Comparison of ENCODE assay signal across 15 cellular contexts in the genomic region with DNA sequence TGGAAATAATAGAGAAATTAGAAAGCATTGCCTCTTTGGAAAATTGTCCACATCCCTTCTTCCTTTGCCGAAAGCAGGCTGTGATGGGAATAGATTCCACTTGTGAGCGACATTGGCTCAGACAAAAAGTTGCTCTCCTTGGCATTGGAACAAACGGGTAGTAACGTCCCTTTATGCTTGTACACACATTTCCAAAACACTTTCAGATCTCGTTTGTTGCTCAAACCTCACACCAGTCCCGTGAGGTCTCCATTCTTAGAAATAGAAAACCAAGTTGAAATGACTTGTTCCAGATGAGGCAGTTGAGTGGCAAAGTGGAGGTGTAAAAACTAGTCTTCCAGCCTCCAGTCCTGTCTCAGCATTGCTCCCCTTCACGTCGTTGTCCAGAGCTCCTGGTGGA.
DNase-seq lines count a peak whose midpoint lies in the region; ATAC-seq and TF ChIP-seq lines count a peak whose summit lies in the region.
"Had no signal": no experiment of that assay in that cellular context is flagged by ENCODE, and none has a peak within 500 bp of the region (broad histone marks: within the 10 kb centered on the region; RNA-seq: fewer than 3 reads in every experiment).

No MANE protein-coding gene starts in this region.

- in situ Hi-C loops in G401 (cut with HindIII; ENCODE audit: low sequenced_read_pairs) = no loop called here

- H3K27me3 ChIP-seq in skeletal muscle tissue (ENCODE audit: control insufficient read depth in 3 of 3, insufficient read depth in 3 of 3, low read length in 3 of 3) = no peaks in the 10 kb centered on the region
- H3K27me3 ChIP-seq: vagina had no signal

- H3K4me1 ChIP-seq in skeletal muscle tissue (ENCODE audit: control insufficient read depth in 3 of 3, insufficient read depth in 3 of 3, low read length in 3 of 3) = peaks cover 22 to 44% (median 26%) of the 10 kb centered on the region in 3 donors

- peak overlapping the region in 1 of 3 donors; percentile 36 for H3K9ac ChIP-seq in skeletal muscle tissue (ENCODE audit: low read depth in 1 of 3, low read length in 3 of 3)

- no peaks in the 10 kb centered on the region for H3K9me3 ChIP-seq in skeletal muscle tissue (ENCODE audit: control insufficient read depth in 3 of 3, low read length in 3 of 3)
- H3K9me3 ChIP-seq: HAP-1, vagina had no signal

- ATAC-seq in left lobe of liver = peak; percentile 32
- no peak for ATAC-seq in SK-N-SH treated with all-trans-retinoic acid at 6 μM for 48 hours
- ATAC-seq: activated T-cell treated with anti-CD3 and anti-CD28 coated beads, Interleukin-2, amount 50 U/mL, for 72 hours; stimulated activated naive CD8-positive, alpha-beta T cell treated with anti-CD3 and anti-CD28 coated beads, Interleukin-15, Interleukin-2, amounts not matched to agents 100 U/mL and 50 U/mL, for 24 hours had no signal

- peaks cover 0 to 4% (median 0%) of the 10 kb centered on the region in 3 donors for H3K36me3 ChIP-seq in skeletal muscle tissue (ENCODE audit: control insufficient read depth in 3 of 3, insufficient read depth in 3 of 3, low read length in 3 of 3)
- H3K36me3 ChIP-seq: HAP-1, vagina had no signal

- H3K4me3 ChIP-seq in skeletal muscle tissue (ENCODE audit: low read length in 3 of 3) = no peak overlapping the region
- H3K4me3 ChIP-seq: HAP-1, vagina had no signal

- DNase-seq in G401 (ENCODE audit: low spot score) (peak; percentile 46), cerebellar cortex (ENCODE audit: low spot score) (peak; percentile 35), left lobe of liver (ENCODE audit: low spot score) (no peak), midbrain (lab: John Stamatoyannopoulos, UW) (no peak)
- no peak for DNase-seq in stimulated activated CD4-positive, alpha-beta T cell treated with anti-CD3 and anti-CD28 coated beads, Interleukin-15, amount 100 ng/mL, for 24 hours
- DNase-seq: activated CD4-positive, alpha-beta memory T cell treated with anti-CD3 and anti-CD28 coated beads, Interleukin-2, amount 10 ng/mL, durations not matched to agents 7 days and 5 days; activated T-cell treated with anti-CD3 and anti-CD28 coated beads, Interleukin-2, amount 50 U/mL, for 72 hours; islet precursor cell; NCI-H226; SIG-M5; stimulated activated naive CD8-positive, alpha-beta T cell treated with anti-CD3 and anti-CD28 coated beads, Interleukin-15, Interleukin-2, amounts not matched to agents 100 U/mL and 50 U/mL, for 24 hours had no signal

- H3K27ac ChIP-seq in skeletal muscle tissue (ENCODE audit: low read depth, low read length) = peak overlapping the region; percentile 39

TF ChIP-seq in SK-N-SH treated with all-trans-retinoic acid at 6 μM for 48 hours, 23 proteins besides CTCF, POLR2A, EP300 and RAD21 (continues in another document):
- TF ChIP-seq RARB (CRISPR knock-in tag; IDR thresholded peaks at IDR 0.05) (no peak), ZC3H10 (CRISPR knock-in tag; IDR thresholded peaks at IDR 0.05) (no peak), PPARA (CRISPR knock-in tag; IDR thresholded peaks at IDR 0.05; ENCODE audit: borderline replicate concordance) (no peak), ZFP3 (CRISPR knock-in tag; IDR thresholded peaks at IDR 0.05) (no peak), TCF4 (CRISPR knock-in tag; IDR thresholded peaks at IDR 0.05; ENCODE audit: borderline replicate concordance) (no peak), ZNF8 (CRISPR knock-in tag; IDR thresholded peaks at IDR 0.05) (no peak), ZNF565 (CRISPR knock-in tag; conservative IDR thresholded peaks at IDR 0.05; ENCODE audit: low read depth) (no peak), CSDC2 (CRISPR knock-in tag; IDR thresholded peaks at IDR 0.05) (no peak), GLIS3 (CRISPR knock-in tag; IDR thresholded peaks at IDR 0.05) (no peak), ZFP30 (CRISPR knock-in tag; IDR thresholded peaks at IDR 0.05) (no peak), ESRRG (CRISPR knock-in tag; IDR thresholded peaks at IDR 0.05) (no peak), SNAI2 (CRISPR knock-in tag; IDR thresholded peaks at IDR 0.05) (no peak), ARNTL (CRISPR knock-in tag; IDR thresholded peaks at IDR 0.05; ENCODE audit: borderline replicate concordance, low read depth) (no peak)
- TF ChIP-seq, protein P1, sequence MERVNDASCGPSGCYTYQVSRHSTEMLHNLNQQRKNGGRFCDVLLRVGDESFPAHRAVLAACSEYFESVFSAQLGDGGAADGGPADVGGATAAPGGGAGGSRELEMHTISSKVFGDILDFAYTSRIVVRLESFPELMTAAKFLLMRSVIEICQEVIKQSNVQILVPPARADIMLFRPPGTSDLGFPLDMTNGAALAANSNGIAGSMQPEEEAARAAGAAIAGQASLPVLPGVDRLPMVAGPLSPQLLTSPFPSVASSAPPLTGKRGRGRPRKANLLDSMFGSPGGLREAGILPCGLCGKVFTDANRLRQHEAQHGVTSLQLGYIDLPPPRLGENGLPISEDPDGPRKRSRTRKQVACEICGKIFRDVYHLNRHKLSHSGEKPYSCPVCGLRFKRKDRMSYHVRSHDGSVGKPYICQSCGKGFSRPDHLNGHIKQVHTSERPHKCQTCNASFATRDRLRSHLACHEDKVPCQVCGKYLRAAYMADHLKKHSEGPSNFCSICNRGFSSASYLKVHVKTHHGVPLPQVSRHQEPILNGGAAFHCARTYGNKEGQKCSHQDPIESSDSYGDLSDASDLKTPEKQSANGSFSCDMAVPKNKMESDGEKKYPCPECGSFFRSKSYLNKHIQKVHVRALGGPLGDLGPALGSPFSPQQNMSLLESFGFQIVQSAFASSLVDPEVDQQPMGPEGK (CRISPR knock-in tag; IDR thresholded peaks at IDR 0.05; ENCODE audit: borderline replicate concordance) = no peak
- TF ChIP-seq, protein P2, sequence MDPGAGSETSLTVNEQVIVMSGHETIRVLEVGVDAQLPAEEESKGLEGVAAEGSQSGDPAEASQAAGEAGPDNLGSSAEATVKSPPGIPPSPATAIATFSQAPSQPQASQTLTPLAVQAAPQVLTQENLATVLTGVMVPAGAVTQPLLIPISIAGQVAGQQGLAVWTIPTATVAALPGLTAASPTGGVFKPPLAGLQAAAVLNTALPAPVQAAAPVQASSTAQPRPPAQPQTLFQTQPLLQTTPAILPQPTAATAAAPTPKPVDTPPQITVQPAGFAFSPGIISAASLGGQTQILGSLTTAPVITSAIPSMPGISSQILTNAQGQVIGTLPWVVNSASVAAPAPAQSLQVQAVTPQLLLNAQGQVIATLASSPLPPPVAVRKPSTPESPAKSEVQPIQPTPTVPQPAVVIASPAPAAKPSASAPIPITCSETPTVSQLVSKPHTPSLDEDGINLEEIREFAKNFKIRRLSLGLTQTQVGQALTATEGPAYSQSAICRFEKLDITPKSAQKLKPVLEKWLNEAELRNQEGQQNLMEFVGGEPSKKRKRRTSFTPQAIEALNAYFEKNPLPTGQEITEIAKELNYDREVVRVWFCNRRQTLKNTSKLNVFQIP (CRISPR knock-in tag; IDR thresholded peaks at IDR 0.05; ENCODE audit: borderline replicate concordance, low read depth) = no peak
- TF ChIP-seq, protein P3, sequence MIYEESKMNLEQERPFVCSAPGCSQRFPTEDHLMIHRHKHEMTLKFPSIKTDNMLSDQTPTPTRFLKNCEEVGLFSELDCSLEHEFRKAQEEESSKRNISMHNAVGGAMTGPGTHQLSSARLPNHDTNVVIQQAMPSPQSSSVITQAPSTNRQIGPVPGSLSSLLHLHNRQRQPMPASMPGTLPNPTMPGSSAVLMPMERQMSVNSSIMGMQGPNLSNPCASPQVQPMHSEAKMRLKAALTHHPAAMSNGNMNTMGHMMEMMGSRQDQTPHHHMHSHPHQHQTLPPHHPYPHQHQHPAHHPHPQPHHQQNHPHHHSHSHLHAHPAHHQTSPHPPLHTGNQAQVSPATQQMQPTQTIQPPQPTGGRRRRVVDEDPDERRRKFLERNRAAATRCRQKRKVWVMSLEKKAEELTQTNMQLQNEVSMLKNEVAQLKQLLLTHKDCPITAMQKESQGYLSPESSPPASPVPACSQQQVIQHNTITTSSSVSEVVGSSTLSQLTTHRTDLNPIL (CRISPR knock-in tag; IDR thresholded peaks at IDR 0.05; ENCODE audit: low read depth) = no peak
- TF ChIP-seq, protein P4, sequence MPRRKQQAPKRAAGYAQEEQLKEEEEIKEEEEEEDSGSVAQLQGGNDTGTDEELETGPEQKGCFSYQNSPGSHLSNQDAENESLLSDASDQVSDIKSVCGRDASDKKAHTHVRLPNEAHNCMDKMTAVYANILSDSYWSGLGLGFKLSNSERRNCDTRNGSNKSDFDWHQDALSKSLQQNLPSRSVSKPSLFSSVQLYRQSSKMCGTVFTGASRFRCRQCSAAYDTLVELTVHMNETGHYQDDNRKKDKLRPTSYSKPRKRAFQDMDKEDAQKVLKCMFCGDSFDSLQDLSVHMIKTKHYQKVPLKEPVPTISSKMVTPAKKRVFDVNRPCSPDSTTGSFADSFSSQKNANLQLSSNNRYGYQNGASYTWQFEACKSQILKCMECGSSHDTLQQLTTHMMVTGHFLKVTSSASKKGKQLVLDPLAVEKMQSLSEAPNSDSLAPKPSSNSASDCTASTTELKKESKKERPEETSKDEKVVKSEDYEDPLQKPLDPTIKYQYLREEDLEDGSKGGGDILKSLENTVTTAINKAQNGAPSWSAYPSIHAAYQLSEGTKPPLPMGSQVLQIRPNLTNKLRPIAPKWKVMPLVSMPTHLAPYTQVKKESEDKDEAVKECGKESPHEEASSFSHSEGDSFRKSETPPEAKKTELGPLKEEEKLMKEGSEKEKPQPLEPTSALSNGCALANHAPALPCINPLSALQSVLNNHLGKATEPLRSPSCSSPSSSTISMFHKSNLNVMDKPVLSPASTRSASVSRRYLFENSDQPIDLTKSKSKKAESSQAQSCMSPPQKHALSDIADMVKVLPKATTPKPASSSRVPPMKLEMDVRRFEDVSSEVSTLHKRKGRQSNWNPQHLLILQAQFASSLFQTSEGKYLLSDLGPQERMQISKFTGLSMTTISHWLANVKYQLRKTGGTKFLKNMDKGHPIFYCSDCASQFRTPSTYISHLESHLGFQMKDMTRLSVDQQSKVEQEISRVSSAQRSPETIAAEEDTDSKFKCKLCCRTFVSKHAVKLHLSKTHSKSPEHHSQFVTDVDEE (CRISPR knock-in tag; IDR thresholded peaks at IDR 0.05) = no peak
- TF ChIP-seq, protein P5, sequence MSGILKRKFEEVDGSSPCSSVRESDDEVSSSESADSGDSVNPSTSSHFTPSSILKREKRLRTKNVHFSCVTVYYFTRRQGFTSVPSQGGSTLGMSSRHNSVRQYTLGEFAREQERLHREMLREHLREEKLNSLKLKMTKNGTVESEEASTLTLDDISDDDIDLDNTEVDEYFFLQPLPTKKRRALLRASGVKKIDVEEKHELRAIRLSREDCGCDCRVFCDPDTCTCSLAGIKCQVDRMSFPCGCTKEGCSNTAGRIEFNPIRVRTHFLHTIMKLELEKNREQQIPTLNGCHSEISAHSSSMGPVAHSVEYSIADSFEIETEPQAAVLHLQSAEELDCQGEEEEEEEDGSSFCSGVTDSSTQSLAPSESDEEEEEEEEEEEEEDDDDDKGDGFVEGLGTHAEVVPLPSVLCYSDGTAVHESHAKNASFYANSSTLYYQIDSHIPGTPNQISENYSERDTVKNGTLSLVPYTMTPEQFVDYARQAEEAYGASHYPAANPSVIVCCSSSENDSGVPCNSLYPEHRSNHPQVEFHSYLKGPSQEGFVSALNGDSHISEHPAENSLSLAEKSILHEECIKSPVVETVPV (CRISPR knock-in tag; IDR thresholded peaks at IDR 0.05) = no peak

Comparison
In these comparisons a context has a peak if more than half of its experiments do, and no peak if none do; other contexts are left out.
1. DNase-seq: peak in G401 (single experiment) and cerebellar cortex (single experiment); none in left lobe of liver (single experiment), midbrain (single experiment) and stimulated activated CD4-positive, alpha-beta T cell treated with anti-CD3 and anti-CD28 coated beads, Interleukin-15, amount 100 ng/mL, for 24 hours (single experiment).